Comparison of ENCODE assay signal across 18 cellular contexts in the genomic region with DNA sequence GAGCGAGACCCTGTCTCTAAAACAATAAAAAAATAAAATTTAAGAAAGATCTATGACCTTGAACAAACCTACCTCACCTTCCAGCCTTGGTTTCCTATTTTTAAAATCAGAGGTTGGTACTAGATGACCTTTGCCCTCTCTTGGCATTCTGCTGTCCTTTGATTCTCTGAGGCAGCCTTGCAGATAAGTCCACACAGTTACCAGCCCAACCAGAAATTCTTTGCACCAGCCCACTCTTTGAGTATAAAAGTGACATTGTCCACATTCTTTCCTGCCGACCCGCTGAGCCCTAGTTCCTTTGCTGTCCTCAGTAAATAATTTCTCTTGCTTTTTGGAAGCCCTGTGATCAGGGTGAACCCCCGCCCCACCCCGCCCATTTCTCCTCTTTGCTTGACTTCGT.
DNase-seq lines count a peak whose midpoint lies in the region; ATAC-seq, FAIRE-seq and TF ChIP-seq lines count a peak whose summit lies in the region.
"Had no signal": no experiment of that assay in that cellular context is flagged by ENCODE, and none has a peak within 500 bp of the region (broad histone marks: within the 10 kb centered on the region; RNA-seq: fewer than 3 reads in every experiment).

No MANE protein-coding gene starts in this region.

- H3K27ac Mint-ChIP-seq in GM23338 (no peak overlapping the region), WTC11 (no peak overlapping the region)
- H3K27ac Mint-ChIP-seq: CD4-positive, alpha-beta memory T cell had no signal

- ATAC-seq in GM23338, result no peak
- ATAC-seq in WTC11, result peak; percentile 44
- ATAC-seq in HepG2, result no peak
- ATAC-seq in HG03135 (IDR thresholded peaks at IDR 0.05; ENCODE audit: unreplicated experiment), result no peak
- no peak for ATAC-seq in upper lobe of right lung
- ATAC-seq: K562 had no signal

- H3K27me3 Mint-ChIP-seq in GM23338 (ENCODE audit: insufficient read depth, low read depth, poor library complexity) (peaks cover 3% of the 10 kb centered on the region), WTC11 (ENCODE audit: low read depth) (no peaks in the 10 kb centered on the region)

- no peaks in the 10 kb centered on the region for H3K79me2 ChIP-seq in GM23338 (replicated peaks; ENCODE audit: insufficient read depth)
- no peaks in the 10 kb centered on the region for H3K79me2 ChIP-seq in HepG2 (ENCODE audit: insufficient read depth, low read length)
- H3K79me2 ChIP-seq in GM23248 (ENCODE audit: insufficient read depth), result no peaks in the 10 kb centered on the region

- no peaks in the 10 kb centered on the region for H3K9me3 ChIP-seq in HepG2 (ENCODE audit: low read length)
- H3K9me3 ChIP-seq in GM23248 (ENCODE audit: low read depth), result no peaks in the 10 kb centered on the region
- H3K9me3 ChIP-seq in upper lobe of right lung, result no peaks in the 10 kb centered on the region
- H3K9me3 ChIP-seq: BLaER1 had no signal

- FAIRE-seq in HepG2 (lab: Jason Lieb, UNC), result no peak
- FAIRE-seq: K562 had no signal

- TF ChIP-seq EP300 in HepG2 (IDR thresholded peaks at IDR 0.05; ENCODE audit: low read depth in 2 of 2, low read length in 2 of 2), result no peak
- TF ChIP-seq EP300 in HepG2 (CRISPR knock-in tag; IDR thresholded peaks at IDR 0.05; ENCODE audit: borderline replicate concordance), result no peak

- POLR2A ChIA-PET in WTC11 (lab: Charles Lee), result no interaction called here
- POLR2A ChIA-PET in HepG2 (lab: Yijun Ruan, JAX), result no interaction called here
- POLR2A ChIA-PET in HEK293T (lab: Yijun Ruan, JAX), result no interaction called here

- no peak for TF ChIP-seq RAD21 in HepG2 (CRISPR knock-in tag; IDR thresholded peaks at IDR 0.05)

- no peak for TF ChIP-seq POLR2A in HepG2 (IDR thresholded peaks at IDR 0.05; ENCODE audit: insufficient read depth in 1 of 2, low read depth in 2 of 2, low read length in 2 of 2)

- H3K4me3 ChIP-seq in GM23338 (no peak overlapping the region), HepG2 (replicated peaks in 1 of 3; ENCODE audit: insufficient read depth in 1 of 3, low read depth in 2 of 3, low read length in 3 of 3) (no peak overlapping the region), GM23248 (no peak overlapping the region), upper lobe of right lung (no peak overlapping the region)
- H3K4me3 ChIP-seq: BLaER1, K562 had no signal

- H3K4me2 ChIP-seq in GM23338 (no peak overlapping the region), HepG2 (ENCODE audit: low read depth, low read length) (no peak overlapping the region), GM23248 (ENCODE audit: unreplicated experiment) (no peak overlapping the region)
- H3K4me2 ChIP-seq: BLaER1 had no signal

- no peak overlapping the region for H2AFZ ChIP-seq in GM23338
- no peak overlapping the region for H2AFZ ChIP-seq in HepG2 (ENCODE audit: low read length)
- no peak overlapping the region for H2AFZ ChIP-seq in GM23248

- H3K4me1 ChIP-seq in GM23338 (ENCODE audit: insufficient read depth) (peaks cover 9% of the 10 kb centered on the region; the same call in 1 of the 2 replicates), HepG2 (ENCODE audit: insufficient read depth, low read length) (no peaks in the 10 kb centered on the region), GM23248 (ENCODE audit: insufficient read depth) (no peaks in the 10 kb centered on the region), upper lobe of right lung (no peaks in the 10 kb centered on the region)

- BruUV-seq in HepG2 (replicated peaks; lab: Mats Ljungman, UMichigan), result no TSS peak

- 18% methylated on average over 6 of the region's 6 CpGs for WGBS in HepG2 (ENCODE audit: low lambda C conversion rate)
- 54 to 57% methylated on average over 6 of the region's 6 CpGs for WGBS in GM23248 (ENCODE audit: low coverage in 1 of 2, low lambda C conversion rate in 2 of 2, missing lambda C conversion rate in 2 of 2), 2 experiments

- H3K4me3 Mint-ChIP-seq in GM23338 (no peak overlapping the region), WTC11 (no peak overlapping the region)
- H3K4me3 Mint-ChIP-seq: CD14-positive monocyte; CD4-positive, alpha-beta memory T cell; H9 had no signal

- H3K27ac ChIP-seq in GM23338 (ENCODE audit: low read depth), result no peak overlapping the region
- H3K27ac ChIP-seq in HepG2 (ENCODE audit: extremely low read length, insufficient read depth, low read length), result no peak overlapping the region
- H3K27ac ChIP-seq in GM23248, result no peak overlapping the region
- no peak overlapping the region for H3K27ac ChIP-seq in upper lobe of right lung
- H3K27ac ChIP-seq: BLaER1, HL-60 had no signal

- H3K9me3 Mint-ChIP-seq in GM23338, result no peaks in the 10 kb centered on the region
- H3K9me3 Mint-ChIP-seq in WTC11, result no peaks in the 10 kb centered on the region
- H3K9me3 Mint-ChIP-seq: CD14-positive monocyte; CD4-positive, alpha-beta memory T cell; H9 had no signal

- H3K36me3 ChIP-seq in GM23338 (ENCODE audit: insufficient read depth) (no peaks in the 10 kb centered on the region), HepG2 (replicated peaks in 1 of 2; ENCODE audit: control insufficient read depth in 1 of 2, insufficient read depth in 2 of 2, low read length in 2 of 2) (no peaks in the 10 kb centered on the region), GM23248 (ENCODE audit: low read depth) (no peaks in the 10 kb centered on the region), upper lobe of right lung (no peaks in the 10 kb centered on the region)
- H3K36me3 ChIP-seq: BLaER1 had no signal

- DNase-seq in GM23338 (ENCODE audit: low spot score) (peak; percentile 53), WTC11 (ENCODE audit: low spot score) (no peak), HepG2 (ENCODE audit: low spot score) (peak; percentile 35), GM23248 (no peak), upper lobe of right lung (no peak), HEK293T (ENCODE audit: extremely low spot score) (no peak)
- DNase-seq: 8988T; CD4-positive, alpha-beta memory T cell; DMS153; DMS79; GF-D8; H9; IMR-90 had no signal

- no peaks in the 10 kb centered on the region for H3F3A ChIP-seq in GM23338 (replicated peaks; ENCODE audit: low read depth)
- no peaks in the 10 kb centered on the region for H3F3A ChIP-seq in GM23248 (ENCODE audit: insufficient read depth)

- H3K27me3 ChIP-seq in GM23338 (ENCODE audit: insufficient read depth) (no peaks in the 10 kb centered on the region), HepG2 (ENCODE audit: control insufficient read depth in 1 of 2, insufficient read depth in 2 of 2, low read length in 2 of 2) (peaks cover 0 to 35% of the 10 kb centered on the region in 2 experiments; a peak in 2 of 5 replicates), GM23248 (replicated peaks; ENCODE audit: insufficient read depth) (peaks cover 14% of the 10 kb centered on the region), upper lobe of right lung (peaks cover 5% of the 10 kb centered on the region)
- H3K27me3 ChIP-seq: BLaER1 had no signal

- in situ Hi-C loops in HepG2 (cut with HindIII; ENCODE audit: extremely low pct_ligation_motif_present, low pct_unique_long_range_greater_than_20kb) (no loop called here), GM23248 (cut with MboI) (no loop called here)

- no peaks in the 10 kb centered on the region for H3K36me3 Mint-ChIP-seq in GM23338 (ENCODE audit: low read depth)
- no peaks in the 10 kb centered on the region; the same call in 1 of the 2 replicates for H3K36me3 Mint-ChIP-seq in WTC11
- H3K36me3 Mint-ChIP-seq: CD14-positive monocyte; CD4-positive, alpha-beta memory T cell had no signal

- H3K4me1 Mint-ChIP-seq in GM23338 (peaks cover 27% of the 10 kb centered on the region), WTC11 (peaks cover 23% of the 10 kb centered on the region)
- H3K4me1 Mint-ChIP-seq: CD4-positive, alpha-beta memory T cell had no signal

- H3K9me2 ChIP-seq in GM23338 (ENCODE audit: insufficient read depth) (no peaks in the 10 kb centered on the region), GM23248 (ENCODE audit: insufficient read depth) (no peaks in the 10 kb centered on the region)

- H4K20me1 ChIP-seq in GM23338 (replicated peaks; ENCODE audit: insufficient read depth), result no peaks in the 10 kb centered on the region; the same call in 1 of the 2 replicates
- no peaks in the 10 kb centered on the region for H4K20me1 ChIP-seq in HepG2 (ENCODE audit: insufficient read depth, low read length)
- H4K20me1 ChIP-seq in GM23248 (ENCODE audit: insufficient read depth), result no peaks in the 10 kb centered on the region

- CTCF ChIA-PET in WTC11 (lab: Charles Lee) (no interaction called here), HepG2 (lab: Yijun Ruan, JAX; ENCODE audit: low intra/inter-chr PET ratio, low total read pairs) (no interaction called here), HEK293T (lab: Yijun Ruan, JAX) (no interaction called here)

- intact Hi-C loops in HepG2 (cut with micrococcal nuclease; ENCODE audit: unreplicated experiment), result no loop called here
- intact Hi-C loops in upper lobe of right lung (cut with DNase I), result no loop called here

- H3K9ac ChIP-seq in HepG2 (ENCODE audit: insufficient read depth, low read depth, low read length), result no peak overlapping the region
- no peak overlapping the region for H3K9ac ChIP-seq in GM23248
- H3K9ac ChIP-seq: BLaER1 had no signal

- TF ChIP-seq CTCF in GM23338 (conservative IDR thresholded peaks at IDR 0.05; ENCODE audit: low read depth in 2 of 2) (no peak), WTC11 (IDR thresholded peaks at IDR 0.05) (no peak), HepG2 (CRISPR knock-in tag; IDR thresholded peaks at IDR 0.05) (no peak), upper lobe of right lung (IDR thresholded peaks at IDR 0.05) (no peak)

TF ChIP-seq in GM23338, 12 proteins besides CTCF, POLR2A, EP300 and RAD21 (continues in another document):
- TF ChIP-seq ZNF331 (CRISPR knock-in tag; IDR thresholded peaks at IDR 0.05; ENCODE audit: low read depth), result no peak
- no peak for TF ChIP-seq STAT1 (IDR thresholded peaks at IDR 0.05; ENCODE audit: unreplicated experiment)
- TF ChIP-seq ZNF114 (CRISPR knock-in tag; IDR thresholded peaks at IDR 0.05), result no peak
- TF ChIP-seq POLR2AphosphoS5 (IDR thresholded peaks at IDR 0.05; ENCODE audit: low read depth), result no peak

TF ChIP-seq in WTC11, 78 proteins besides CTCF, POLR2A, EP300 and RAD21 (continues in another document):
- TF ChIP-seq KAT7 (CRISPR knock-in tag; IDR thresholded peaks at IDR 0.05; ENCODE audit: borderline replicate concordance) (no peak), RELA (CRISPR knock-in tag; IDR thresholded peaks at IDR 0.05; ENCODE audit: borderline replicate concordance) (no peak), ZNF121 (CRISPR knock-in tag; IDR thresholded peaks at IDR 0.05) (no peak)

TF ChIP-seq in HepG2, 621 proteins besides CTCF, POLR2A, EP300 and RAD21:
- TF ChIP-seq GFI1 (CRISPR knock-in tag; IDR thresholded peaks at IDR 0.05; ENCODE audit: borderline replicate concordance), result 0 out of 2 replicates have a peak, but pooled peaks have one; percentile 38
- TF ChIP-seq HNRNPL (IDR thresholded peaks at IDR 0.05; ENCODE audit: low read depth, low read length), result no peak

TF ChIP-seq in HEK293T, 16 proteins besides CTCF, POLR2A, EP300 and RAD21 (continues in another document):
- TF ChIP-seq FOXK2 (IDR thresholded peaks at IDR 0.05) (no peak), BHLHE40 (IDR thresholded peaks at IDR 0.05; ENCODE audit: borderline replicate concordance) (no peak), SUZ12 (IDR thresholded peaks at IDR 0.05) (no peak), ELF4 (IDR thresholded peaks at IDR 0.05) (no peak), CTBP1 (IDR thresholded peaks at IDR 0.05; ENCODE audit: borderline replicate concordance) (no peak), L3MBTL2 (conservative IDR thresholded peaks at IDR 0.05) (no peak), FOXM1 (IDR thresholded peaks at IDR 0.05; ENCODE audit: borderline replicate concordance) (no peak), NFRKB (IDR thresholded peaks at IDR 0.05) (no peak)

Comparison
In these comparisons a context has a peak if more than half of its experiments do, and no peak if none do; other contexts are left out.
1. DNase-seq: peak in GM23338 (single experiment) and HepG2 (single experiment); none in WTC11 (single experiment), GM23248 (single experiment), upper lobe of right lung (single experiment) and HEK293T (single experiment).